ENCODE assay signal across 1 cellular context in the genomic region with DNA sequence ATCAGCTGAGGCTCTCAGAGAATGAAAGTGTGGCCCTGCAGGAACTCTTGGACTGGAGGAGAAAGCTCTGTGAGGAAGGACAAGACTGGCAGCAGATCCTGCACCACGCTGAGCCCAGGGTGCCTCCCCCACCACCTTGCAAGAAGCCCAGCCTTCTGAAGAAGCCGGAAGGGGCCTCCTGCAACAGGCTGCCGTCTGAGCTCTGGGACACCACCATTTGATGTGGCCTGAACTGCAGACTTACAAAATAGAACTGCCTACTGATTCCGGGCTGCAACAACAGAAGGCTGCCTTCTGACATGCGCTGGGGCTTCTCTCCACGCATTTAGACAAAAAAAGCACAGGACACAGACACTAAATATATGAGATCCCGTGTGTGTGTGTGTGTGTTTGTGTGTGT.
TF ChIP-seq lines count a peak whose summit lies in the region.

No MANE protein-coding gene starts in this region.

TF ChIP-seq in H1, 55 proteins besides CTCF, POLR2A, EP300 and RAD21 (continued from another document):
- TF ChIP-seq NRF1 (IDR thresholded peaks at IDR 0.05; ENCODE audit: low read depth, low read length) (no peak), CBX5 (IDR thresholded peaks at IDR 0.05; ENCODE audit: low read depth, low read length) (no peak), CEBPB (IDR thresholded peaks at IDR 0.05; ENCODE audit: low read depth, low read length) (no peak), MAFK (IDR thresholded peaks at IDR 0.05; ENCODE audit: low read depth, low read length) (no peak), JUN (IDR thresholded peaks at IDR 0.05; ENCODE audit: low read depth, low read length) (no peak), CHD2 (IDR thresholded peaks at IDR 0.05; ENCODE audit: low read length) (no peak), SIRT6 (IDR thresholded peaks at IDR 0.05; ENCODE audit: low read length) (no peak), SP4 (IDR thresholded peaks at IDR 0.05; ENCODE audit: low read length) (no peak), RNF2 (IDR thresholded peaks at IDR 0.05; ENCODE audit: borderline replicate concordance, low read depth, low read length, missing control alignments, poor library complexity, severe bottlenecking) (no peak), JUND (IDR thresholded peaks at IDR 0.05; ENCODE audit: low read length) (no peak)
- TF ChIP-seq, protein P1, sequence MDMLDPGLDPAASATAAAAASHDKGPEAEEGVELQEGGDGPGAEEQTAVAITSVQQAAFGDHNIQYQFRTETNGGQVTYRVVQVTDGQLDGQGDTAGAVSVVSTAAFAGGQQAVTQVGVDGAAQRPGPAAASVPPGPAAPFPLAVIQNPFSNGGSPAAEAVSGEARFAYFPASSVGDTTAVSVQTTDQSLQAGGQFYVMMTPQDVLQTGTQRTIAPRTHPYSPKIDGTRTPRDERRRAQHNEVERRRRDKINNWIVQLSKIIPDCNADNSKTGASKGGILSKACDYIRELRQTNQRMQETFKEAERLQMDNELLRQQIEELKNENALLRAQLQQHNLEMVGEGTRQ (IDR thresholded peaks at IDR 0.05; ENCODE audit: low read length): no peak
- TF ChIP-seq, protein P2, sequence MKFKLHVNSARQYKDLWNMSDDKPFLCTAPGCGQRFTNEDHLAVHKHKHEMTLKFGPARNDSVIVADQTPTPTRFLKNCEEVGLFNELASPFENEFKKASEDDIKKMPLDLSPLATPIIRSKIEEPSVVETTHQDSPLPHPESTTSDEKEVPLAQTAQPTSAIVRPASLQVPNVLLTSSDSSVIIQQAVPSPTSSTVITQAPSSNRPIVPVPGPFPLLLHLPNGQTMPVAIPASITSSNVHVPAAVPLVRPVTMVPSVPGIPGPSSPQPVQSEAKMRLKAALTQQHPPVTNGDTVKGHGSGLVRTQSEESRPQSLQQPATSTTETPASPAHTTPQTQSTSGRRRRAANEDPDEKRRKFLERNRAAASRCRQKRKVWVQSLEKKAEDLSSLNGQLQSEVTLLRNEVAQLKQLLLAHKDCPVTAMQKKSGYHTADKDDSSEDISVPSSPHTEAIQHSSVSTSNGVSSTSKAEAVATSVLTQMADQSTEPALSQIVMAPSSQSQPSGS (IDR thresholded peaks at IDR 0.05; ENCODE audit: low read length): no peak
